Comparison of ENCODE assay signal across 9 cellular contexts in the genomic region with DNA sequence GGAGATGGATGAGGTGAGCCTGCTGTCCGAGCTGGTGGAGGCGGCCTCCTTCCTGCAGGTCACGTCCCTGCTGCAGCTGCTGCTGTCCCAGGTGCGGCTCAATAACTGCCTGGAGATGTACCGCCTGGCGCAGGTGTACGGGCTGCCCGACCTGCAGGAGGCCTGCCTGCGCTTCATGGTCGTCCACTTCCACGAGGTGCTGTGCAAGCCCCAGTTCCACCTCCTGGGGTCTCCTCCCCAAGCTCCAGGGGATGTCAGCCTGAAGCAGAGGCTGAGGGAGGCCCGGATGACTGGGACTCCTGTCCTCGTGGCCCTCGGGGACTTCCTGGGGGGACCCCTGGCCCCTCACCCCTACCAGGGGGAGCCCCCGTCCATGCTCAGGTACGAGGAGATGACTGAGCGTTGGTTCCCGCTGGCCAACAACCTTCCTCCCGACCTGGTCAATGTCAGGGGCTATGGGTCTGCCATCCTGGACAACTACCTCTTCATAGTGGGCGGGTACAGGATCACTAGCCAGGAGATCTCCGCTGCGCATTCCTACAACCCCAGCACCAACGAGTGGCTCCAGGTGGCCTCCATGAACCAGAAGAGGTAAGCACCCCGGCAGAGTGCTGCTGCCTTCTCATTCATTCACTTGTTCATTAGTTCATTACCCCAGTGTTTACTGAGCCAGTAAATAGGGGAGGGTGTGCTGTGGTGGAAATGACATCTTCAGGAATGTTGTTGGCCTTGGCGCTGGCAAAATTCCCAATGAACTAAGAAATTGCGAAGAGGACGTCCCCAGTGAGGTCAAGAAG. TPM values are rescaled to one million over a fixed set of nuclear protein-coding genes. Genes with fewer than 3 reads are reported as not detected.
DNase-seq lines count a peak whose midpoint lies in the region; ATAC-seq and TF ChIP-seq lines count a peak whose summit lies in the region.
"Had no signal": no experiment of that assay in that cellular context is flagged by ENCODE, and none has a peak within 500 bp of the region (broad histone marks: within the 10 kb centered on the region; RNA-seq: fewer than 3 reads in every experiment).

No MANE protein-coding gene starts in this region.

- H3K9ac ChIP-seq in stomach smooth muscle (ENCODE audit: low read length in 2 of 2) = peak overlapping the region; percentile 91 to 98

- peaks cover 24% of the 10 kb centered on the region for H3K4me1 ChIP-seq in stomach smooth muscle (ENCODE audit: control insufficient read depth, insufficient read depth, low read length)

- TF ChIP-seq POLR2A in lower leg skin (IDR thresholded peaks at IDR 0.05) = no peak

- no peak for TF ChIP-seq CTCF in lower leg skin (IDR thresholded peaks at IDR 0.05)

- intact Hi-C loops in lower leg skin (cut with DNase I; ENCODE audit: low total_unique reads) = no loop called here

- H3K27ac ChIP-seq in stomach smooth muscle (ENCODE audit: low read length) = peak overlapping the region; percentile 92

- H3K27me3 ChIP-seq in stomach smooth muscle (ENCODE audit: control insufficient read depth in 1 of 2, insufficient read depth in 2 of 2, low read length in 2 of 2) = no peaks in the 10 kb centered on the region

- H3K9me3 ChIP-seq in stomach smooth muscle (ENCODE audit: control insufficient read depth in 2 of 2, low read length in 2 of 2) = no peaks in the 10 kb centered on the region

- H3K36me3 ChIP-seq in stomach smooth muscle (ENCODE audit: control insufficient read depth in 2 of 2, insufficient read depth in 2 of 2, low read length in 2 of 2) = no peaks in the 10 kb centered on the region

- WGBS in lower leg skin, 2 donors = 11 to 20% methylated on average over 20 to 27 of the region's 27 CpGs

- DNase-seq in EH (ENCODE audit: low read depth) = peak; percentile 75
- peak; percentile 58 for DNase-seq in HT1080 (ENCODE audit: low read depth)
- peak; percentile 9 for DNase-seq in T follicular helper cell (ENCODE audit: low read depth)
- peak; percentile 16 for DNase-seq in cerebellum (ENCODE audit: low spot score)
- peak in 1 of 2 donors; percentile 90 for DNase-seq in lower leg skin (ENCODE audit: low spot score in 2 of 2)
- no peak for DNase-seq in activated effector memory CD4-positive, alpha-beta T cell treated with anti-CD3 and anti-CD28 coated beads, Interleukin-2, amount 50 U/mL, for 16 hours

- H3K4me3 ChIP-seq in lower leg skin (ENCODE audit: low read depth, poor library complexity, severe bottlenecking) (peak overlapping the region; percentile 69), stomach smooth muscle (ENCODE audit: low read length in 2 of 2) (peak overlapping the region; percentile 94 to 98)

- peak; percentile 33 for ATAC-seq in GM21423 (IDR thresholded peaks at IDR 0.05; ENCODE audit: unreplicated experiment)

RNA-seq across cellular contexts. Expression of gene MANSC4, which starts 0.8 kb away (rescaled TPM):
- not detected in 2 replicates for total RNA-seq in HT1080 (2014; rRNA removed; shearing (Covaris generic))
- not detected in 2 replicates for polyA plus RNA-seq in HT1080 (2015; cell fraction: cytosol; rRNA removed)
- polyA plus RNA-seq in HT1080 (2015; cell fraction: nucleus; rRNA removed) = not detected in 2 replicates
- total RNA-seq in cerebellum (0.27 TPM), lower leg skin (not detected)
- total RNA-seq: dermis microvascular lymphatic vessel endothelial cell had no signal

RNA-seq across cellular contexts. Expression of gene KLHL42, which starts 0.8 kb away (rescaled TPM):
- total RNA-seq in HT1080 (2014; rRNA removed; shearing (Covaris generic)) = 35.2 and 48.3 TPM in 2 replicates
- 18.1 and 20.1 TPM in 2 replicates for polyA plus RNA-seq in HT1080 (2015; cell fraction: cytosol; rRNA removed)
- polyA plus RNA-seq in HT1080 (2015; cell fraction: nucleus; rRNA removed) = 48.4 and 51.8 TPM in 2 replicates
- total RNA-seq in cerebellum = 59.2 TPM
- total RNA-seq in lower leg skin = 10 to 100 TPM; 12.0 to 21.7 (median 19.8) TPM
